1 cellular context compared by ENCODE assay signal in the genomic region with DNA sequence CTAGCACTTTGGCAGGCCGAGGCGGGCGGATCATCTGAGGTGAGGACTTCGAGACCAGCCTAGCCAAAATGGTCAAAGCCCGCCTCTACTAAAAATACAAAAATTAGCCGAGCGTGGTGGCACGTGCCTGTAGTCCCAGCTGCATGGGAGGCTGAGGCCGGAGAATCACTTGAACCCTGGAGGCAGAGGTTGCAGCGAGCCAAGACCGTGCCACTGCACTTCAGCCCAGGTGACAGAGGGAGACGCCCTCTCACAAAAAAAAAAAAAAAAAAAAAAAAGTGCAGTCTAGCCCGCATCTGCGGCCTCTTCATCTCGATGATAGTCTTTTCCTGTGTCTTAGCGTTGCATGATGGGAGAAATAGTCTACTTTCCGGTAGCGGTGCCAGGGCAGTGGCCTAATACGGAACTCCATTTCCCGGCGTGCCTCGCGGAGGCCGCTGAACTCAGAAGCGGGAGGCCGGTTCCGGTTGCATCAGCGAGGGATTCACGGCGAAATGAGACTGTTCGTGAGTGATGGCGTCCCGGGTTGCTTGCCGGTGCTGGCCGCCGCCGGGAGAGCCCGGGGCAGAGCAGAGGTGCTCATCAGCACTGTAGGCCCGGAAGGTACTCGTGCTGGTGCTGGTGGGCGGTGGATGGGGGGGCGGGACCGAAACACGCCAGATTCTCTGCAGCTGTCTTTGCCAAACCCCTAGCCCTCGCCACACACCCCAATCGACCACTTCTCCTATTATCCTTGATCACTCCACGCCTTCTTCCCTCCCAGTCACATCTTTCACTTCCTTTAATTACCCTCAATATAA.
A peak's percentile ranks its signal among the peaks of the same experiment; 100 is the strongest.
TF ChIP-seq lines count a peak whose summit lies in the region.

A gene (plus strand): TSS at position 472 of the 800 bp plus-strand sequence. CDS start 23 bp downstream, at position 495.

TF ChIP-seq in HepG2, 621 proteins besides CTCF, POLR2A, EP300 and RAD21 (continued from another document and continues in another):
- TF ChIP-seq, protein P1, sequence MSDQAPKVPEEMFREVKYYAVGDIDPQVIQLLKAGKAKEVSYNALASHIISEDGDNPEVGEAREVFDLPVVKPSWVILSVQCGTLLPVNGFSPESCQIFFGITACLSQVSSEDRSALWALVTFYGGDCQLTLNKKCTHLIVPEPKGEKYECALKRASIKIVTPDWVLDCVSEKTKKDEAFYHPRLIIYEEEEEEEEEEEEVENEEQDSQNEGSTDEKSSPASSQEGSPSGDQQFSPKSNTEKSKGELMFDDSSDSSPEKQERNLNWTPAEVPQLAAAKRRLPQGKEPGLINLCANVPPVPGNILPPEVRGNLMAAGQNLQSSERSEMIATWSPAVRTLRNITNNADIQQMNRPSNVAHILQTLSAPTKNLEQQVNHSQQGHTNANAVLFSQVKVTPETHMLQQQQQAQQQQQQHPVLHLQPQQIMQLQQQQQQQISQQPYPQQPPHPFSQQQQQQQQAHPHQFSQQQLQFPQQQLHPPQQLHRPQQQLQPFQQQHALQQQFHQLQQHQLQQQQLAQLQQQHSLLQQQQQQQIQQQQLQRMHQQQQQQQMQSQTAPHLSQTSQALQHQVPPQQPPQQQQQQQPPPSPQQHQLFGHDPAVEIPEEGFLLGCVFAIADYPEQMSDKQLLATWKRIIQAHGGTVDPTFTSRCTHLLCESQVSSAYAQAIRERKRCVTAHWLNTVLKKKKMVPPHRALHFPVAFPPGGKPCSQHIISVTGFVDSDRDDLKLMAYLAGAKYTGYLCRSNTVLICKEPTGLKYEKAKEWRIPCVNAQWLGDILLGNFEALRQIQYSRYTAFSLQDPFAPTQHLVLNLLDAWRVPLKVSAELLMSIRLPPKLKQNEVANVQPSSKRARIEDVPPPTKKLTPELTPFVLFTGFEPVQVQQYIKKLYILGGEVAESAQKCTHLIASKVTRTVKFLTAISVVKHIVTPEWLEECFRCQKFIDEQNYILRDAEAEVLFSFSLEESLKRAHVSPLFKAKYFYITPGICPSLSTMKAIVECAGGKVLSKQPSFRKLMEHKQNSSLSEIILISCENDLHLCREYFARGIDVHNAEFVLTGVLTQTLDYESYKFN (CRISPR knock-in tag; conservative IDR thresholded peaks at IDR 0.05) = peak; percentile 30; the same call in 1 of the 2 replicates
- TF ChIP-seq CBFB (CRISPR knock-in tag; IDR thresholded peaks at IDR 0.05) (0 out of 2 replicates have a peak, but pooled peaks have one; percentile 29), SIN3B (IDR thresholded peaks at IDR 0.05; ENCODE audit: low read length) (0 out of 2 replicates have a peak, but pooled peaks have one; percentile 37), TOPORS (CRISPR knock-in tag; IDR thresholded peaks at IDR 0.05) (no peak), HNRNPH1 (optimal IDR thresholded peaks at IDR 0.05; ENCODE audit: low read depth, low read length) (no peak), ZNF768 (CRISPR knock-in tag; IDR thresholded peaks at IDR 0.05) (peak; percentile 56; the same call in 1 of the 2 replicates), KDM4B (CRISPR knock-in tag; IDR thresholded peaks at IDR 0.05) (no peak), ZNF605 (CRISPR knock-in tag; IDR thresholded peaks at IDR 0.05) (0 out of 2 replicates have a peak, but pooled peaks have one; percentile 26), ZNF143 (CRISPR knock-in tag; IDR thresholded peaks at IDR 0.05) (peak; percentile 96), ZNF451 (CRISPR knock-in tag; IDR thresholded peaks at IDR 0.05) (no peak), GFI1 (CRISPR knock-in tag; IDR thresholded peaks at IDR 0.05; ENCODE audit: borderline replicate concordance) (no peak)
- TF ChIP-seq, protein P2, sequence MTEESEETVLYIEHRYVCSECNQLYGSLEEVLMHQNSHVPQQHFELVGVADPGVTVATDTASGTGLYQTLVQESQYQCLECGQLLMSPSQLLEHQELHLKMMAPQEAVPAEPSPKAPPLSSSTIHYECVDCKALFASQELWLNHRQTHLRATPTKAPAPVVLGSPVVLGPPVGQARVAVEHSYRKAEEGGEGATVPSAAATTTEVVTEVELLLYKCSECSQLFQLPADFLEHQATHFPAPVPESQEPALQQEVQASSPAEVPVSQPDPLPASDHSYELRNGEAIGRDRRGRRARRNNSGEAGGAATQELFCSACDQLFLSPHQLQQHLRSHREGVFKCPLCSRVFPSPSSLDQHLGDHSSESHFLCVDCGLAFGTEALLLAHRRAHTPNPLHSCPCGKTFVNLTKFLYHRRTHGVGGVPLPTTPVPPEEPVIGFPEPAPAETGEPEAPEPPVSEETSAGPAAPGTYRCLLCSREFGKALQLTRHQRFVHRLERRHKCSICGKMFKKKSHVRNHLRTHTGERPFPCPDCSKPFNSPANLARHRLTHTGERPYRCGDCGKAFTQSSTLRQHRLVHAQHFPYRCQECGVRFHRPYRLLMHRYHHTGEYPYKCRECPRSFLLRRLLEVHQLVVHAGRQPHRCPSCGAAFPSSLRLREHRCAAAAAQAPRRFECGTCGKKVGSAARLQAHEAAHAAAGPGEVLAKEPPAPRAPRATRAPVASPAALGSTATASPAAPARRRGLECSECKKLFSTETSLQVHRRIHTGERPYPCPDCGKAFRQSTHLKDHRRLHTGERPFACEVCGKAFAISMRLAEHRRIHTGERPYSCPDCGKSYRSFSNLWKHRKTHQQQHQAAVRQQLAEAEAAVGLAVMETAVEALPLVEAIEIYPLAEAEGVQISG (CRISPR knock-in tag; IDR thresholded peaks at IDR 0.05) = peak; percentile 99
- TF ChIP-seq, protein P3, sequence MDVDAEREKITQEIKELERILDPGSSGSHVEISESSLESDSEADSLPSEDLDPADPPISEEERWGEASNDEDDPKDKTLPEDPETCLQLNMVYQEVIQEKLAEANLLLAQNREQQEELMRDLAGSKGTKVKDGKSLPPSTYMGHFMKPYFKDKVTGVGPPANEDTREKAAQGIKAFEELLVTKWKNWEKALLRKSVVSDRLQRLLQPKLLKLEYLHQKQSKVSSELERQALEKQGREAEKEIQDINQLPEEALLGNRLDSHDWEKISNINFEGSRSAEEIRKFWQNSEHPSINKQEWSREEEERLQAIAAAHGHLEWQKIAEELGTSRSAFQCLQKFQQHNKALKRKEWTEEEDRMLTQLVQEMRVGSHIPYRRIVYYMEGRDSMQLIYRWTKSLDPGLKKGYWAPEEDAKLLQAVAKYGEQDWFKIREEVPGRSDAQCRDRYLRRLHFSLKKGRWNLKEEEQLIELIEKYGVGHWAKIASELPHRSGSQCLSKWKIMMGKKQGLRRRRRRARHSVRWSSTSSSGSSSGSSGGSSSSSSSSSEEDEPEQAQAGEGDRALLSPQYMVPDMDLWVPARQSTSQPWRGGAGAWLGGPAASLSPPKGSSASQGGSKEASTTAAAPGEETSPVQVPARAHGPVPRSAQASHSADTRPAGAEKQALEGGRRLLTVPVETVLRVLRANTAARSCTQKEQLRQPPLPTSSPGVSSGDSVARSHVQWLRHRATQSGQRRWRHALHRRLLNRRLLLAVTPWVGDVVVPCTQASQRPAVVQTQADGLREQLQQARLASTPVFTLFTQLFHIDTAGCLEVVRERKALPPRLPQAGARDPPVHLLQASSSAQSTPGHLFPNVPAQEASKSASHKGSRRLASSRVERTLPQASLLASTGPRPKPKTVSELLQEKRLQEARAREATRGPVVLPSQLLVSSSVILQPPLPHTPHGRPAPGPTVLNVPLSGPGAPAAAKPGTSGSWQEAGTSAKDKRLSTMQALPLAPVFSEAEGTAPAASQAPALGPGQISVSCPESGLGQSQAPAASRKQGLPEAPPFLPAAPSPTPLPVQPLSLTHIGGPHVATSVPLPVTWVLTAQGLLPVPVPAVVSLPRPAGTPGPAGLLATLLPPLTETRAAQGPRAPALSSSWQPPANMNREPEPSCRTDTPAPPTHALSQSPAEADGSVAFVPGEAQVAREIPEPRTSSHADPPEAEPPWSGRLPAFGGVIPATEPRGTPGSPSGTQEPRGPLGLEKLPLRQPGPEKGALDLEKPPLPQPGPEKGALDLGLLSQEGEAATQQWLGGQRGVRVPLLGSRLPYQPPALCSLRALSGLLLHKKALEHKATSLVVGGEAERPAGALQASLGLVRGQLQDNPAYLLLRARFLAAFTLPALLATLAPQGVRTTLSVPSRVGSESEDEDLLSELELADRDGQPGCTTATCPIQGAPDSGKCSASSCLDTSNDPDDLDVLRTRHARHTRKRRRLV (CRISPR knock-in tag; IDR thresholded peaks at IDR 0.05) = no peak
- TF ChIP-seq, protein P4, sequence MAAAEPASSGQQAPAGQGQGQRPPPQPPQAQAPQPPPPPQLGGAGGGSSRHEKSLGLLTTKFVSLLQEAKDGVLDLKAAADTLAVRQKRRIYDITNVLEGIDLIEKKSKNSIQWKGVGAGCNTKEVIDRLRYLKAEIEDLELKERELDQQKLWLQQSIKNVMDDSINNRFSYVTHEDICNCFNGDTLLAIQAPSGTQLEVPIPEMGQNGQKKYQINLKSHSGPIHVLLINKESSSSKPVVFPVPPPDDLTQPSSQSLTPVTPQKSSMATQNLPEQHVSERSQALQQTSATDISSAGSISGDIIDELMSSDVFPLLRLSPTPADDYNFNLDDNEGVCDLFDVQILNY (CRISPR knock-in tag; conservative IDR thresholded peaks at IDR 0.05) = no peak
- TF ChIP-seq, protein P5, sequence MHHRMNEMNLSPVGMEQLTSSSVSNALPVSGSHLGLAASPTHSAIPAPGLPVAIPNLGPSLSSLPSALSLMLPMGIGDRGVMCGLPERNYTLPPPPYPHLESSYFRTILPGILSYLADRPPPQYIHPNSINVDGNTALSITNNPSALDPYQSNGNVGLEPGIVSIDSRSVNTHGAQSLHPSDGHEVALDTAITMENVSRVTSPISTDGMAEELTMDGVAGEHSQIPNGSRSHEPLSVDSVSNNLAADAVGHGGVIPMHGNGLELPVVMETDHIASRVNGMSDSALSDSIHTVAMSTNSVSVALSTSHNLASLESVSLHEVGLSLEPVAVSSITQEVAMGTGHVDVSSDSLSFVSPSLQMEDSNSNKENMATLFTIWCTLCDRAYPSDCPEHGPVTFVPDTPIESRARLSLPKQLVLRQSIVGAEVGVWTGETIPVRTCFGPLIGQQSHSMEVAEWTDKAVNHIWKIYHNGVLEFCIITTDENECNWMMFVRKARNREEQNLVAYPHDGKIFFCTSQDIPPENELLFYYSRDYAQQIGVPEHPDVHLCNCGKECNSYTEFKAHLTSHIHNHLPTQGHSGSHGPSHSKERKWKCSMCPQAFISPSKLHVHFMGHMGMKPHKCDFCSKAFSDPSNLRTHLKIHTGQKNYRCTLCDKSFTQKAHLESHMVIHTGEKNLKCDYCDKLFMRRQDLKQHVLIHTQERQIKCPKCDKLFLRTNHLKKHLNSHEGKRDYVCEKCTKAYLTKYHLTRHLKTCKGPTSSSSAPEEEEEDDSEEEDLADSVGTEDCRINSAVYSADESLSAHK (CRISPR knock-in tag; IDR thresholded peaks at IDR 0.05; ENCODE audit: borderline replicate concordance) = no peak
- TF ChIP-seq, protein P6, sequence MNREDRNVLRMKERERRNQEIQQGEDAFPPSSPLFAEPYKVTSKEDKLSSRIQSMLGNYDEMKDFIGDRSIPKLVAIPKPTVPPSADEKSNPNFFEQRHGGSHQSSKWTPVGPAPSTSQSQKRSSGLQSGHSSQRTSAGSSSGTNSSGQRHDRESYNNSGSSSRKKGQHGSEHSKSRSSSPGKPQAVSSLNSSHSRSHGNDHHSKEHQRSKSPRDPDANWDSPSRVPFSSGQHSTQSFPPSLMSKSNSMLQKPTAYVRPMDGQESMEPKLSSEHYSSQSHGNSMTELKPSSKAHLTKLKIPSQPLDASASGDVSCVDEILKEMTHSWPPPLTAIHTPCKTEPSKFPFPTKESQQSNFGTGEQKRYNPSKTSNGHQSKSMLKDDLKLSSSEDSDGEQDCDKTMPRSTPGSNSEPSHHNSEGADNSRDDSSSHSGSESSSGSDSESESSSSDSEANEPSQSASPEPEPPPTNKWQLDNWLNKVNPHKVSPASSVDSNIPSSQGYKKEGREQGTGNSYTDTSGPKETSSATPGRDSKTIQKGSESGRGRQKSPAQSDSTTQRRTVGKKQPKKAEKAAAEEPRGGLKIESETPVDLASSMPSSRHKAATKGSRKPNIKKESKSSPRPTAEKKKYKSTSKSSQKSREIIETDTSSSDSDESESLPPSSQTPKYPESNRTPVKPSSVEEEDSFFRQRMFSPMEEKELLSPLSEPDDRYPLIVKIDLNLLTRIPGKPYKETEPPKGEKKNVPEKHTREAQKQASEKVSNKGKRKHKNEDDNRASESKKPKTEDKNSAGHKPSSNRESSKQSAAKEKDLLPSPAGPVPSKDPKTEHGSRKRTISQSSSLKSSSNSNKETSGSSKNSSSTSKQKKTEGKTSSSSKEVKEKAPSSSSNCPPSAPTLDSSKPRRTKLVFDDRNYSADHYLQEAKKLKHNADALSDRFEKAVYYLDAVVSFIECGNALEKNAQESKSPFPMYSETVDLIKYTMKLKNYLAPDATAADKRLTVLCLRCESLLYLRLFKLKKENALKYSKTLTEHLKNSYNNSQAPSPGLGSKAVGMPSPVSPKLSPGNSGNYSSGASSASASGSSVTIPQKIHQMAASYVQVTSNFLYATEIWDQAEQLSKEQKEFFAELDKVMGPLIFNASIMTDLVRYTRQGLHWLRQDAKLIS (CRISPR knock-in tag; IDR thresholded peaks at IDR 0.05) = no peak
- TF ChIP-seq, protein P7, sequence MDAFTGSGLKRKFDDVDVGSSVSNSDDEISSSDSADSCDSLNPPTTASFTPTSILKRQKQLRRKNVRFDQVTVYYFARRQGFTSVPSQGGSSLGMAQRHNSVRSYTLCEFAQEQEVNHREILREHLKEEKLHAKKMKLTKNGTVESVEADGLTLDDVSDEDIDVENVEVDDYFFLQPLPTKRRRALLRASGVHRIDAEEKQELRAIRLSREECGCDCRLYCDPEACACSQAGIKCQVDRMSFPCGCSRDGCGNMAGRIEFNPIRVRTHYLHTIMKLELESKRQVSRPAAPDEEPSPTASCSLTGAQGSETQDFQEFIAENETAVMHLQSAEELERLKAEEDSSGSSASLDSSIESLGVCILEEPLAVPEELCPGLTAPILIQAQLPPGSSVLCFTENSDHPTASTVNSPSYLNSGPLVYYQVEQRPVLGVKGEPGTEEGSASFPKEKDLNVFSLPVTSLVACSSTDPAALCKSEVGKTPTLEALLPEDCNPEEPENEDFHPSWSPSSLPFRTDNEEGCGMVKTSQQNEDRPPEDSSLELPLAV (CRISPR knock-in tag; conservative IDR thresholded peaks at IDR 0.05; ENCODE audit: low read depth) = no peak
- TF ChIP-seq, protein P8, sequence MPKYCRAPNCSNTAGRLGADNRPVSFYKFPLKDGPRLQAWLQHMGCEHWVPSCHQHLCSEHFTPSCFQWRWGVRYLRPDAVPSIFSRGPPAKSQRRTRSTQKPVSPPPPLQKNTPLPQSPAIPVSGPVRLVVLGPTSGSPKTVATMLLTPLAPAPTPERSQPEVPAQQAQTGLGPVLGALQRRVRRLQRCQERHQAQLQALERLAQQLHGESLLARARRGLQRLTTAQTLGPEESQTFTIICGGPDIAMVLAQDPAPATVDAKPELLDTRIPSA (CRISPR knock-in tag; IDR thresholded peaks at IDR 0.05; ENCODE audit: borderline replicate concordance) = no peak
